In the genomic region with DNA sequence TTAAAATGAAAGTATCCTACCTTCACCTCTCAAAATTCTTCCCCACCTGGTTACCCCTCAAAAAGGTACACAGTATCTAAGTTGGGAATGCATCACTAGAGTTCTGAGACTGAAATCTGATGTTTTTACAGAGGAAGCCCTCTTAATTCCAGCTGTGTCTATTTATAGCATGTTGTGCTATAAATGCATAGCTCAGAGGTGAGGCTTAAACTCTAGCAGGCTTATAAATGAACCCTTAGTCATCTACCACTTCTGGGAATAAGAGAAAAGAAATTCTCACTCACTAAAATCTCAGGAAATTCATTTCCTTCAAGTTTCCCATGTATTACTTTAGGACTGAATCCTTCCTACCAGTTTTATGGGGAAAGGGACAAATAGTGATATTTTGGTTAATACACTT, we compare ENCODE assay signal across 12 cellular contexts. TPM values are rescaled to one million over a fixed set of nuclear protein-coding genes. Genes with fewer than 3 reads are reported as not detected.
A peak's percentile ranks its signal among the peaks of the same experiment; 100 is the strongest.
DNase-seq lines count a peak whose midpoint lies in the region; ATAC-seq and TF ChIP-seq lines count a peak whose summit lies in the region.
"Had no signal": no experiment of that assay in that cellular context is flagged by ENCODE, and none has a peak within 500 bp of the region (broad histone marks: within the 10 kb centered on the region; RNA-seq: fewer than 3 reads in every experiment).

No MANE protein-coding gene starts in this region.

- H3K4me3 Mint-ChIP-seq in CD4-positive, alpha-beta memory T cell, result peak overlapping the region in 3 of 8 donors; percentile 26 to 61 (median 36)
- H3K4me3 Mint-ChIP-seq: naive B cell had no signal

- no peak for DNase-seq in CD4-positive, alpha-beta memory T cell
- peak in 1 of 2 experiments; percentile 74 for DNase-seq in SJSA1 (ENCODE audit: low read depth in 1 of 2, low spot score in 2 of 2)
- peak; percentile 47 for DNase-seq in fibroblast of the conjunctiva (ENCODE audit: low read depth)
- no peak for DNase-seq in psoas muscle
- DNase-seq in T-helper 2 cell, result no peak
- no peak for DNase-seq in activated CD4-positive, alpha-beta T cell treated with anti-CD3 and anti-CD28 coated beads for 48 hours
- DNase-seq: activated CD4-positive, alpha-beta T cell treated with anti-CD3 and anti-CD28 coated beads, Interleukin-2, amount 50 U/mL, for 48 hours; naive B cell; stimulated activated CD8-positive, alpha-beta memory T cell treated with anti-CD3 and anti-CD28 coated beads, Interleukin-4, amount 100 ng/mL, for 48 hours had no signal

- intact Hi-C loops in CD4-positive, alpha-beta memory T cell (cut with micrococcal nuclease), result no loop called here
- intact Hi-C loops in psoas muscle (cut with DNase I), result loop anchor here in 1 of 2 donors (5.0 kb wide), 1 partner anchor 39 kb away; no protein-coding TSS in a partner anchor

- H3K9me3 ChIP-seq in CD4-positive, alpha-beta memory T cell (ENCODE audit: control insufficient read depth in 1 of 2, low read length in 2 of 2), result no peaks in the 10 kb centered on the region
- H3K9me3 ChIP-seq in SJSA1 (replicated peaks) (no peaks in the 10 kb centered on the region), psoas muscle (no peaks in the 10 kb centered on the region)

- POLR2A ChIA-PET in CD4-positive, alpha-beta memory T cell (lab: Charles Lee; ENCODE audit: partially characterized antibody), result no interaction called here

- no peak for TF ChIP-seq CTCF in psoas muscle (IDR thresholded peaks at IDR 0.05)

- peaks cover 10 to 13% of the 10 kb centered on the region in 2 donors for H3K36me3 Mint-ChIP-seq in CD4-positive, alpha-beta memory T cell
- H3K36me3 Mint-ChIP-seq: naive B cell had no signal

- H3K4me1 Mint-ChIP-seq in CD4-positive, alpha-beta memory T cell, result peaks cover 60 to 88% (median 75%) of the 10 kb centered on the region in 4 donors

- CTCF ChIA-PET in CD4-positive, alpha-beta memory T cell (lab: Charles Lee; ENCODE audit: partially characterized antibody), result no interaction called here

- H3K4me1 ChIP-seq in CD4-positive, alpha-beta memory T cell (ENCODE audit: insufficient read depth, low read length), result peaks cover 89% of the 10 kb centered on the region
- peaks cover 82% of the 10 kb centered on the region for H3K4me1 ChIP-seq in SJSA1 (replicated peaks)
- peaks cover 94% of the 10 kb centered on the region for H3K4me1 ChIP-seq in psoas muscle

- peak overlapping the region in 6 of 7 donors; percentile 7 to 81 (median 49) for H3K27ac Mint-ChIP-seq in CD4-positive, alpha-beta memory T cell
- H3K27ac Mint-ChIP-seq: naive B cell had no signal

- ATAC-seq in psoas muscle, result peak; percentile 83 to 90 (median 84)
- no peak for ATAC-seq in HG03280 (IDR thresholded peaks at IDR 0.05; ENCODE audit: unreplicated experiment)
- no peak for ATAC-seq in HG02678 (IDR thresholded peaks at IDR 0.05; ENCODE audit: unreplicated experiment)

- H3K27me3 Mint-ChIP-seq in CD4-positive, alpha-beta memory T cell, result no peaks in the 10 kb centered on the region
- H3K27me3 Mint-ChIP-seq: naive B cell had no signal

- no peaks in the 10 kb centered on the region for H3K27me3 ChIP-seq in CD4-positive, alpha-beta memory T cell (ENCODE audit: insufficient read depth, low read length)
- H3K27me3 ChIP-seq in SJSA1 (replicated peaks) (no peaks in the 10 kb centered on the region), psoas muscle (ENCODE audit: insufficient read depth in 3 of 3, low read length in 2 of 3) (no peaks in the 10 kb centered on the region)

- H3K4me3 ChIP-seq in CD4-positive, alpha-beta memory T cell (ENCODE audit: low read length in 2 of 2), result no peak overlapping the region
- H3K4me3 ChIP-seq in SJSA1, result no peak overlapping the region
- H3K4me3 ChIP-seq in psoas muscle, result peak overlapping the region; percentile 37

- H3K36me3 ChIP-seq in CD4-positive, alpha-beta memory T cell (ENCODE audit: insufficient read depth, low read length), result no peaks in the 10 kb centered on the region
- H3K36me3 ChIP-seq in SJSA1 (peaks cover 34% of the 10 kb centered on the region), psoas muscle (ENCODE audit: insufficient read depth in 1 of 2, low read depth in 1 of 2) (peaks cover 0 to 28% of the 10 kb centered on the region in 2 donors)

- H3K9me3 Mint-ChIP-seq in CD4-positive, alpha-beta memory T cell, result no peaks in the 10 kb centered on the region
- H3K9me3 Mint-ChIP-seq: naive B cell had no signal

- H3K27ac ChIP-seq in CD4-positive, alpha-beta memory T cell (ENCODE audit: low read depth, low read length), result no peak overlapping the region
- H3K27ac ChIP-seq in SJSA1 (peak overlapping the region; percentile 93), psoas muscle (peak overlapping the region; percentile 98)
- H3K27ac ChIP-seq: HL-60 had no signal

RNA-seq across cellular contexts. Expression of a gene that starts 9.1 kb away (rescaled TPM):
- total RNA-seq in CD4-positive, alpha-beta memory T cell, result 10 to 100 TPM; 81.2 to 82.8 TPM
- polyA plus RNA-seq in CD4-positive, alpha-beta memory T cell, result 100 to 1,000 TPM; 188 to 254 TPM
- 192 and 200 TPM in 2 replicates for total RNA-seq in SJSA1 (2014; rRNA removed; shearing (Covaris generic))
- total RNA-seq in psoas muscle, result 100 to 1,000 TPM in 3 of 4 donors, 10 to 100 TPM in 1; 89.6 to 237 (median 114) TPM
- 10 to 100 TPM; 53.2 to 83.4 (median 62.2) TPM for polyA plus RNA-seq in psoas muscle

Comparison
In these comparisons a context has a peak if more than half of its experiments do, and no peak if none do; other contexts are left out.
1. ATAC-seq: peak in psoas muscle (4 of 4); none in HG03280 (single experiment) and HG02678 (single experiment).